Comparison of ENCODE assay signal across 9 cellular contexts in genomic region chr10:88687853-88688467, GRCh38. TPM values are rescaled to one million over a fixed set of nuclear protein-coding genes. Genes with fewer than 3 reads are reported as not detected.
DNase-seq lines count a peak whose midpoint lies in the region; ATAC-seq, FAIRE-seq and TF ChIP-seq lines count a peak whose summit lies in the region.
"Had no signal": no experiment of that assay in that cellular context is flagged by ENCODE, and none has a peak within 500 bp of the region (broad histone marks: within the 10 kb centered on the region; RNA-seq: fewer than 3 reads in every experiment).

No MANE protein-coding gene starts in this region.

- TF ChIP-seq EP300 in K562 (IDR thresholded peaks at IDR 0.05; ENCODE audit: low read length), result no peak

- H3K9me3 ChIP-seq in K562 (replicated peaks; ENCODE audit: control insufficient read depth, insufficient read depth, low read depth, low read length) (no peaks in the 10 kb centered on the region), left lung (no peaks in the 10 kb centered on the region)

- POLR2A ChIA-PET in K562 (lab: Yijun Ruan, JAX), result no interaction called here

- no peaks in the 10 kb centered on the region for H3K36me3 ChIP-seq in K562 (ENCODE audit: control insufficient read depth, insufficient read depth, low read length)
- no peaks in the 10 kb centered on the region for H3K36me3 ChIP-seq in left lung

- H3K4me2 ChIP-seq in K562 (ENCODE audit: insufficient read depth, low read length), result no peak overlapping the region

- H3K4me3 ChIP-seq in K562, result no peak overlapping the region
- no peak overlapping the region for H3K4me3 ChIP-seq in left lung

- H2AFZ ChIP-seq in K562 (ENCODE audit: low read depth, low read length), result no peak overlapping the region

- FAIRE-seq in K562 (lab: Jason Lieb, UNC), result no peak

- BruUV-seq in K562 (replicated peaks; lab: Mats Ljungman, UMichigan), result no TSS peak

- in situ Hi-C loops in K562 (cut with MboI), result no loop called here

- H3K27ac ChIP-seq in K562 (ENCODE audit: extremely low read depth, low read depth, low read length) (no peak overlapping the region), left lung (no peak overlapping the region)

- DNase-seq in GM04504 (ENCODE audit: low read depth) (peak; percentile 8), NCI-H1417 (lab: John Stamatoyannopoulos, UW) (peak in 2 of 3 experiments; percentile 2 to 37), K562 (ENCODE audit: extremely low read depth in 1 of 4, low spot score in 3 of 4) (peak in 3 of 4 experiments; percentile 2 to 3 (median 3)), left lung (no peak), NCI-H2196 treated with DMSO at 0.1 percent for 48 hours (lab: John Stamatoyannopoulos, UW; ENCODE audit: unreplicated experiment) (no peak), foreskin melanocyte (no peak)
- no peak for DNase-seq in stimulated activated CD4-positive, alpha-beta T cell treated with anti-CD3 and anti-CD28 coated beads, Interleukin-2, amount 100 ng/mL, for 48 hours

- no peaks in the 10 kb centered on the region for H4K20me1 ChIP-seq in K562 (replicated peaks; ENCODE audit: control insufficient read depth, insufficient read depth, low read length)

- intact Hi-C loops in K562 (cut with micrococcal nuclease), result no loop called here
- intact Hi-C loops in left lung (cut with DNase I), result no loop called here

- H3K4me1 ChIP-seq in K562 (replicated peaks in 1 of 2; ENCODE audit: control insufficient read depth in 2 of 2, insufficient read depth in 2 of 2, low read length in 2 of 2) (no peaks in the 10 kb centered on the region), left lung (no peaks in the 10 kb centered on the region)

- peak in 1 of 2 experiments; percentile 41; a peak in 2 of 4 replicates for TF ChIP-seq RAD21 in K562 (CRISPR knock-in tag; conservative IDR thresholded peaks at IDR 0.05 in 1 of 2, IDR thresholded peaks at IDR 0.05 in 1 of 2)

- TF ChIP-seq CTCF in K562 (IDR thresholded peaks at IDR 0.05 in 2 of 3, conservative IDR thresholded peaks at IDR 0.05 in 1 of 3; ENCODE audit: insufficient read depth in 2 of 3, low read depth in 1 of 3, low read length in 3 of 3) (peak in 2 of 3 experiments; percentile 13 to 38; a peak in 2 of 6 replicates), left lung (IDR thresholded peaks at IDR 0.05) (peak; percentile 64 to 69)

- H3K9me1 ChIP-seq in K562 (ENCODE audit: control insufficient read depth, insufficient read depth, low read length), result no peaks in the 10 kb centered on the region

- no peak overlapping the region for H3K9ac ChIP-seq in K562 (ENCODE audit: insufficient read depth in 1 of 2, low read depth in 2 of 2, low read length in 2 of 2)

- H3K27me3 ChIP-seq in K562 (ENCODE audit: control insufficient read depth in 2 of 2, insufficient read depth in 2 of 2, low read length in 2 of 2) (no peaks in the 10 kb centered on the region), left lung (no peaks in the 10 kb centered on the region)

- CTCF ChIA-PET in K562 (lab: Yijun Ruan, JAX; ENCODE audit: low intra/inter-chr PET ratio), result no interaction called here

- TF ChIP-seq POLR2A in K562 (conservative IDR thresholded peaks at IDR 0.05), result no peak

- ATAC-seq in K562 (no peak), left lung (peak; percentile 63), HG02870 (IDR thresholded peaks at IDR 0.05; ENCODE audit: unreplicated experiment) (no peak)

- no peaks in the 10 kb centered on the region for H3K79me2 ChIP-seq in K562 (ENCODE audit: control insufficient read depth, insufficient read depth, low read length)

TF ChIP-seq in K562, 482 proteins besides CTCF, POLR2A, EP300 and RAD21 (continues in another document):
- TF ChIP-seq WHSC1 (IDR thresholded peaks at IDR 0.05; ENCODE audit: low read length) (no peak), RBM17 (IDR thresholded peaks at IDR 0.05; ENCODE audit: borderline replicate concordance, low read depth, low read length) (no peak), ZNF586 (CRISPR knock-in tag; conservative IDR thresholded peaks at IDR 0.05) (no peak), PTRF (tag; IDR thresholded peaks at IDR 0.05) (no peak), CSDE1 (IDR thresholded peaks at IDR 0.05) (no peak), SMARCC2 (IDR thresholded peaks at IDR 0.05; ENCODE audit: low read depth) (no peak), MBD1 (CRISPR knock-in tag; IDR thresholded peaks at IDR 0.05) (no peak), KAT7 (CRISPR knock-in tag; IDR thresholded peaks at IDR 0.05; ENCODE audit: borderline replicate concordance) (no peak), MXD1 (CRISPR knock-in tag; IDR thresholded peaks at IDR 0.05; ENCODE audit: borderline replicate concordance, poor library complexity, severe bottlenecking) (no peak), BCL6 (CRISPR knock-in tag; IDR thresholded peaks at IDR 0.05) (no peak), FOXA3 (CRISPR knock-in tag; conservative IDR thresholded peaks at IDR 0.05 in 1 of 2, IDR thresholded peaks at IDR 0.05 in 1 of 2) (no peak), ZNF740 (CRISPR knock-in tag; IDR thresholded peaks at IDR 0.05) (no peak), ZNF740 (tag; IDR thresholded peaks at IDR 0.05) (no peak), ZNF561 (CRISPR knock-in tag; conservative IDR thresholded peaks at IDR 0.05) (no peak), GTF2F1 (IDR thresholded peaks at IDR 0.05; ENCODE audit: low read depth, low read length) (no peak), PHB (CRISPR knock-in tag; IDR thresholded peaks at IDR 0.05) (no peak), ZNF282 (CRISPR knock-in tag; IDR thresholded peaks at IDR 0.05) (no peak)

RNA-seq across cellular contexts. Expression of gene LIPK, which starts 18.1 kb away (rescaled TPM):
- not detected in 2 replicates for total RNA-seq in K562 (2011; cell fraction: chromatin; rRNA removed; ENCODE audit: low replicate concordance)
- total RNA-seq in K562 (2011; cell fraction: nucleolus; rRNA removed), result not detected in 2 replicates
- total RNA-seq in K562 (2011; cell fraction: nucleoplasm; rRNA removed), result not detected in 2 replicates
- total RNA-seq in K562 (2014; rRNA removed) (not detected in 2 replicates), K562 (2014; rRNA removed; fragmentation: Illumina TruSeq; extraction: Trizol) (not detected in 2 replicates), K562 (2015; rRNA removed; fragmentation: Illumina TruSeq; extraction: Trizol) (not detected in 2 replicates), K562 (2021) (not detected in 2 replicates), left lung (not detected)
- polyA plus RNA-seq in K562 (2011; rRNA removed) (not detected in 2 replicates), K562 (2014; fragmentation: Illumina TruSeq; extraction: Trizol) (not detected in 2 replicates), K562 (2014; fragmentation: Nextera tagmentation; extraction: Ambion mirVana) (not detected), K562 (2014; rRNA removed) (not detected in 2 replicates)
- not detected in 2 replicates for polyA plus RNA-seq in K562 (2011; cell fraction: cytosol; rRNA removed)
- not detected in 2 replicates for polyA plus RNA-seq in K562 (2011; cell fraction: nucleus; rRNA removed)
- not detected in 2 replicates for polyA plus RNA-seq in K562 (2012)
- not detected in 2 replicates for polyA minus RNA-seq in K562 (2011; rRNA and poly(A)+ RNA removed)
- not detected in 2 replicates for polyA minus RNA-seq in K562 (2011; cell fraction: cytosol; rRNA and poly(A)+ RNA removed)
- not detected in 2 replicates for polyA minus RNA-seq in K562 (2011; cell fraction: nucleus; rRNA and poly(A)+ RNA removed)
- total RNA-seq: skeletal muscle tissue had no signal

RNA-seq across cellular contexts. Expression of gene LIPF, which starts 23.7 kb away (rescaled TPM):
- not detected in 2 replicates for total RNA-seq in K562 (2011; cell fraction: chromatin; rRNA removed; ENCODE audit: low replicate concordance)
- not detected in 2 replicates for total RNA-seq in K562 (2011; cell fraction: nucleolus; rRNA removed)
- total RNA-seq in K562 (2011; cell fraction: nucleoplasm; rRNA removed), result not detected in 2 replicates
- total RNA-seq in K562 (2014; rRNA removed) (not detected in 2 replicates), K562 (2014; rRNA removed; fragmentation: Illumina TruSeq; extraction: Trizol) (not detected in 2 replicates), K562 (2015; rRNA removed; fragmentation: Illumina TruSeq; extraction: Trizol) (not detected in 2 replicates), K562 (2021) (not detected in 2 replicates), left lung (not detected)
- polyA plus RNA-seq in K562 (2011; rRNA removed) (not detected in 2 replicates), K562 (2014; fragmentation: Illumina TruSeq; extraction: Trizol) (not detected in 2 replicates), K562 (2014; fragmentation: Nextera tagmentation; extraction: Ambion mirVana) (not detected), K562 (2014; rRNA removed) (not detected in 2 replicates)
- polyA plus RNA-seq in K562 (2011; cell fraction: cytosol; rRNA removed), result not detected in 2 replicates
- not detected in 2 replicates for polyA plus RNA-seq in K562 (2011; cell fraction: nucleus; rRNA removed)
- polyA plus RNA-seq in K562 (2012), result not detected in 2 replicates
- polyA minus RNA-seq in K562 (2011; rRNA and poly(A)+ RNA removed), result not detected in 2 replicates
- polyA minus RNA-seq in K562 (2011; cell fraction: cytosol; rRNA and poly(A)+ RNA removed), result not detected in 2 replicates
- polyA minus RNA-seq in K562 (2011; cell fraction: nucleus; rRNA and poly(A)+ RNA removed), result not detected in 2 replicates
- total RNA-seq: skeletal muscle tissue had no signal

Comparison
In these comparisons a context has a peak if more than half of its experiments do, and no peak if none do; other contexts are left out.
1. DNase-seq: peak in GM04504 (single experiment), NCI-H1417 (2 of 3) and K562 (3 of 4); none in left lung (0 of 2), stimulated activated CD4-positive, alpha-beta T cell treated with anti-CD3 and anti-CD28 coated beads, Interleukin-2, amount 100 ng/mL, for 48 hours (0 of 2), NCI-H2196 treated with DMSO at 0.1 percent for 48 hours (single experiment) and foreskin melanocyte (single experiment).